Comparison of ENCODE assay signal across 15 cellular contexts in genomic region chr1:3323791-3324703, GRCh38.
DNase-seq lines count a peak whose midpoint lies in the region; ATAC-seq, FAIRE-seq and TF ChIP-seq lines count a peak whose summit lies in the region.
"Had no signal": no experiment of that assay in that cellular context is flagged by ENCODE, and none has a peak within 500 bp of the region (broad histone marks: within the 10 kb centered on the region; RNA-seq: fewer than 3 reads in every experiment).

No MANE protein-coding gene starts in this region.

- peak overlapping the region; percentile 72 for H3K4me2 ChIP-seq in smooth muscle cell
- H3K4me2 ChIP-seq: BLaER1 treated with 17β-estradiol and CSF1 and Interleukin-3, amounts not matched to agents 10 nM and 100 nM; GM23338 had no signal

- H3K27me3 Mint-ChIP-seq in chondrocyte (ENCODE audit: low read depth), result no peaks in the 10 kb centered on the region

- H3K4me1 Mint-ChIP-seq in chondrocyte (ENCODE audit: low read depth), result peaks cover 5% of the 10 kb centered on the region
- H3K4me1 Mint-ChIP-seq: GM23338 had no signal

- no peaks in the 10 kb centered on the region for H4K20me1 ChIP-seq in smooth muscle cell (ENCODE audit: low read depth)

- no peak for TF ChIP-seq CTCF in cardiac muscle cell (IDR thresholded peaks at IDR 0.05; ENCODE audit: low read depth, low read length)
- TF ChIP-seq CTCF in chondrocyte (IDR thresholded peaks at IDR 0.05), result no peak
- TF ChIP-seq CTCF in smooth muscle cell (IDR thresholded peaks at IDR 0.05; ENCODE audit: borderline replicate concordance, insufficient read depth, poor library complexity, severe bottlenecking), result no peak

- H3K27ac Mint-ChIP-seq in chondrocyte (ENCODE audit: unreplicated experiment), result peak overlapping the region; percentile 75
- H3K27ac Mint-ChIP-seq: GM23338, HFFc6 had no signal

- H3K9me3 Mint-ChIP-seq in chondrocyte (ENCODE audit: low read depth), result no peaks in the 10 kb centered on the region
- H3K9me3 Mint-ChIP-seq: GM23338, HFFc6 had no signal

- H3K36me3 ChIP-seq in cardiac muscle cell (no peaks in the 10 kb centered on the region), mucosa of rectum (ENCODE audit: control insufficient read depth in 2 of 2, insufficient read depth in 2 of 2, low read length in 2 of 2) (no peaks in the 10 kb centered on the region), smooth muscle cell (ENCODE audit: low read depth) (no peaks in the 10 kb centered on the region)
- H3K36me3 ChIP-seq: BLaER1 treated with 17β-estradiol and CSF1 and Interleukin-3, amounts not matched to agents 10 nM and 100 nM had no signal

- FAIRE-seq in urothelium cell line (lab: Jason Lieb, UNC), result no peak

- peaks cover 1% of the 10 kb centered on the region for H3K36me3 Mint-ChIP-seq in chondrocyte (ENCODE audit: low read depth)

- H2AFZ ChIP-seq in smooth muscle cell (ENCODE audit: low read depth), result peak overlapping the region; percentile 70
- H2AFZ ChIP-seq: GM23338 had no signal

- no peak for DNase-seq in cardiac muscle cell (ENCODE audit: low read depth in 1 of 2, low spot score in 1 of 2)
- DNase-seq in left cardiac atrium, result no peak
- DNase-seq in chondrocyte (ENCODE audit: low spot score), result no peak
- DNase-seq in smooth muscle cell (lab: John Stamatoyannopoulos, UW; ENCODE audit: unreplicated experiment), result no peak
- no peak for DNase-seq in urothelium cell line (ENCODE audit: low spot score)
- DNase-seq in stimulated activated naive CD4-positive, alpha-beta T cell (lab: John Stamatoyannopoulos, UW), result no peak
- DNase-seq: 8988T, HFFc6, MM.1S, NCI-H1105, NCI-H187 had no signal

- no peak for ATAC-seq in left cardiac atrium
- ATAC-seq in GM19023 (IDR thresholded peaks at IDR 0.05; ENCODE audit: unreplicated experiment), result no peak
- ATAC-seq: GM23338 had no signal

- no peaks in the 10 kb centered on the region for H3K9me3 ChIP-seq in cardiac muscle cell (ENCODE audit: low read depth)
- H3K9me3 ChIP-seq in mucosa of rectum (ENCODE audit: control insufficient read depth in 2 of 2, low read length in 2 of 2), result no peaks in the 10 kb centered on the region
- H3K9me3 ChIP-seq in smooth muscle cell (replicated peaks; ENCODE audit: low read depth), result no peaks in the 10 kb centered on the region
- H3K9me3 ChIP-seq: BLaER1 treated with 17β-estradiol and CSF1 and Interleukin-3, amounts not matched to agents 10 nM and 100 nM had no signal

- H3K4me3 ChIP-seq in cardiac muscle cell (no peak overlapping the region), mucosa of rectum (ENCODE audit: low read length in 2 of 2) (no peak overlapping the region), smooth muscle cell (no peak overlapping the region)
- H3K4me3 ChIP-seq: BLaER1 treated with 17β-estradiol and CSF1 and Interleukin-3, amounts not matched to agents 10 nM and 100 nM; GM23338 had no signal

- H3K9ac ChIP-seq in mucosa of rectum (ENCODE audit: low read depth in 1 of 2, low read length in 2 of 2), result peak overlapping the region in 1 of 2 donors; percentile 12
- no peak overlapping the region for H3K9ac ChIP-seq in smooth muscle cell (ENCODE audit: low read depth)
- H3K9ac ChIP-seq: BLaER1 treated with 17β-estradiol and CSF1 and Interleukin-3, amounts not matched to agents 10 nM and 100 nM had no signal

- H3K79me2 ChIP-seq in smooth muscle cell (ENCODE audit: low read depth), result no peaks in the 10 kb centered on the region

- H3F3A ChIP-seq in smooth muscle cell (ENCODE audit: low read depth), result peaks cover 4% of the 10 kb centered on the region

- H3K27me3 ChIP-seq in cardiac muscle cell (no peaks in the 10 kb centered on the region), mucosa of rectum (ENCODE audit: control insufficient read depth in 2 of 2, insufficient read depth in 2 of 2, low read length in 2 of 2) (no peaks in the 10 kb centered on the region), smooth muscle cell (ENCODE audit: low read depth) (no peaks in the 10 kb centered on the region)

- no peak overlapping the region for H3K4me3 Mint-ChIP-seq in chondrocyte (ENCODE audit: unreplicated experiment)
- H3K4me3 Mint-ChIP-seq: GM23338, HFFc6 had no signal

- WGBS in smooth muscle cell (ENCODE audit: low lambda C conversion rate), result 77% methylated on average over 21 of the region's 26 CpGs

- intact Hi-C loops in left cardiac atrium (cut with DNase I), result no loop called here

- H3K27ac ChIP-seq in cardiac muscle cell, result peak overlapping the region; percentile 89
- peak overlapping the region; percentile 32 to 60 for H3K27ac ChIP-seq in mucosa of rectum (ENCODE audit: low read depth in 2 of 2, low read length in 2 of 2)
- H3K27ac ChIP-seq in smooth muscle cell (ENCODE audit: low read depth), result no peak overlapping the region
- H3K27ac ChIP-seq: BLaER1 treated with 17β-estradiol and CSF1 and Interleukin-3, amounts not matched to agents 10 nM and 100 nM had no signal

- peaks cover 84% of the 10 kb centered on the region for H3K4me1 ChIP-seq in cardiac muscle cell (ENCODE audit: low read depth)
- H3K4me1 ChIP-seq in mucosa of rectum (ENCODE audit: control insufficient read depth in 2 of 2, insufficient read depth in 2 of 2, low read length in 2 of 2), result peaks cover 22 to 37% of the 10 kb centered on the region in 2 donors
- H3K4me1 ChIP-seq in smooth muscle cell (ENCODE audit: low read depth), result peaks cover 15% of the 10 kb centered on the region
